1 cellular context compared by ENCODE assay signal in the genomic region with DNA sequence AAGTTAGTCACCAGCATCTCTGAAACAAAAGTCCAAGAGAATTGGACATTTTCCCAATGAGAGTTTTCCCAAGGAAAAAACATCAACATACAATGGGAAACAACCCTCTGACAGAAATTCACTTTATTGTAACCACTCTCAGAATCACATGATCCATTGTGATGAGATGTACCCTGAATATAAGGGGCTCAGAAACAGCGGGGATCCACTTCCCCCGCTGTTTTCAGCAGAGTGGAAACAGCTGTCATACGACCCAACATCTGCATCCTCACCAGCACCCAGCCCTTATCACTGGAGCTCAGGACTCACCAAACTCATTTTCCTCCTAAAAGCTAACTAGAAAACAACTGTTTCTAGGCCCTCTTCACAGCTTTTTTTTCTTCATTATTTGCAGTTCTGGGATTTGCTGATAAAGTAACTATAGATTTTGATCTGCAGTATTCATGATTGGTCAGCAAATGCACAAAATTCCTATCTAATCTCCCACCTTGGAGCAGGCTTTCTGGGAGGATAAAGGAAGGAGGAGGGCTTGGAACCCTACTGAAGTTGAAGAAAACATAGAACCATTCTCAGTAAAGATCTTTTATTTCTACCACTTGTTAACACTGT.
TF ChIP-seq lines count a peak whose summit lies in the region.

No MANE protein-coding gene starts in this region.

TF ChIP-seq in IMR-90, 13 proteins besides CTCF, POLR2A, EP300 and RAD21:
- TF ChIP-seq MAZ (IDR thresholded peaks at IDR 0.05; ENCODE audit: borderline replicate concordance, low read depth, low read length) (no peak), BHLHE40 (IDR thresholded peaks at IDR 0.05; ENCODE audit: low read depth, low read length) (no peak), MAFK (IDR thresholded peaks at IDR 0.05; ENCODE audit: low read depth, low read length) (no peak), RFX5 (IDR thresholded peaks at IDR 0.05; ENCODE audit: low read depth, low read length) (no peak), RCOR1 (IDR thresholded peaks at IDR 0.05; ENCODE audit: insufficient replicate concordance, low read length) (no peak), MXI1 (IDR thresholded peaks at IDR 0.05; ENCODE audit: borderline replicate concordance, low read depth, low read length) (no peak), NFE2L2 (IDR thresholded peaks at IDR 0.05; ENCODE audit: low read depth, low read length) (no peak), USF2 (IDR thresholded peaks at IDR 0.05; ENCODE audit: low read depth, low read length) (no peak), CEBPB (IDR thresholded peaks at IDR 0.05; ENCODE audit: low read depth, low read length) (no peak), CHD1 (IDR thresholded peaks at IDR 0.05; ENCODE audit: low read depth, low read length) (no peak), SMC3 (IDR thresholded peaks at IDR 0.05; ENCODE audit: low read depth, low read length) (no peak), FOS (IDR thresholded peaks at IDR 0.05; ENCODE audit: low read depth, low read length) (no peak), ELK1 (IDR thresholded peaks at IDR 0.05; ENCODE audit: borderline replicate concordance, low read depth, low read length) (no peak)
